In the genomic region with DNA sequence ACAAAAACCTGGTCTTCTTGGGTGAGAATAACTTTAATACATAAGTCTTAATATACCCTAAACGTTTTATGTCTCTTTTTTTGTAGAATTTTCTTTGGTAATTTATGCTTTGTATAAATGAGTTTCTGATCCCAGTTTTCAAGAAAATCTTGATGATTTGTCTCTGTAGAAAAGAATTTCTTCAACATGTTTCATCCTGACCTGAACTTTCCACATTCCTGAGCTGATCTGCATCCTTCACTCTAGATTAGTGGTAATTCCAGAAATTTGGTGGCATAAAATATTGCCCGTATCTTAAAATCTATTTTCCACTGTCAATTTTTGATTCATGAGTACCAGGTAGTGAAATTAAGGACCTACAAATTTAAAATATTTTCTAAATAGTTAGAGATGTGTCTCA, we compare ENCODE assay signal across 1 cellular context.
TF ChIP-seq lines count a peak whose summit lies in the region.

No MANE protein-coding gene starts in this region.

TF ChIP-seq in HCT116, 20 proteins besides CTCF, POLR2A, EP300 and RAD21 (continued from another document):
- TF ChIP-seq SP1 (IDR thresholded peaks at IDR 0.05; ENCODE audit: low read depth): no peak
- TF ChIP-seq, protein P1, sequence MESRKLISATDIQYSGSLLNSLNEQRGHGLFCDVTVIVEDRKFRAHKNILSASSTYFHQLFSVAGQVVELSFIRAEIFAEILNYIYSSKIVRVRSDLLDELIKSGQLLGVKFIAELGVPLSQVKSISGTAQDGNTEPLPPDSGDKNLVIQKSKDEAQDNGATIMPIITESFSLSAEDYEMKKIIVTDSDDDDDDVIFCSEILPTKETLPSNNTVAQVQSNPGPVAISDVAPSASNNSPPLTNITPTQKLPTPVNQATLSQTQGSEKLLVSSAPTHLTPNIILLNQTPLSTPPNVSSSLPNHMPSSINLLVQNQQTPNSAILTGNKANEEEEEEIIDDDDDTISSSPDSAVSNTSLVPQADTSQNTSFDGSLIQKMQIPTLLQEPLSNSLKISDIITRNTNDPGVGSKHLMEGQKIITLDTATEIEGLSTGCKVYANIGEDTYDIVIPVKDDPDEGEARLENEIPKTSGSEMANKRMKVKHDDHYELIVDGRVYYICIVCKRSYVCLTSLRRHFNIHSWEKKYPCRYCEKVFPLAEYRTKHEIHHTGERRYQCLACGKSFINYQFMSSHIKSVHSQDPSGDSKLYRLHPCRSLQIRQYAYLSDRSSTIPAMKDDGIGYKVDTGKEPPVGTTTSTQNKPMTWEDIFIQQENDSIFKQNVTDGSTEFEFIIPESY (IDR thresholded peaks at IDR 0.05; ENCODE audit: extremely low read depth, insufficient replicate concordance, low read length): no peak
- TF ChIP-seq ELF1 (IDR thresholded peaks at IDR 0.05; ENCODE audit: borderline replicate concordance, low read depth): no peak
- no peak for TF ChIP-seq CBX3 (IDR thresholded peaks at IDR 0.05; ENCODE audit: low read depth)
- TF ChIP-seq SRF (IDR thresholded peaks at IDR 0.05; ENCODE audit: low read depth): no peak
- no peak for TF ChIP-seq ZFX (IDR thresholded peaks at IDR 0.05)
- TF ChIP-seq TCF7L2 (IDR thresholded peaks at IDR 0.05; ENCODE audit: borderline replicate concordance, extremely low read depth, insufficient read depth, insufficient read length): no peak
